ENCODE assay signal across 17 cellular contexts in genomic region chr1:21586222-21586621, GRCh38.
A peak's percentile ranks its signal among the peaks of the same experiment; 100 is the strongest.
DNase-seq lines count a peak whose midpoint lies in the region; ATAC-seq and TF ChIP-seq lines count a peak whose summit lies in the region.
"Had no signal": no experiment of that assay in that cellular context is flagged by ENCODE, and none has a peak within 500 bp of the region (broad histone marks: within the 10 kb centered on the region; RNA-seq: fewer than 3 reads in every experiment).

No MANE protein-coding gene starts in this region.

- no TSS peak for BruUV-seq in IMR-90 (replicated peaks; lab: Mats Ljungman, UMichigan)

- H3K27ac ChIP-seq in IMR-90 (ENCODE audit: insufficient read depth, low read length) (no peak overlapping the region; the same call in 1 of the 2 replicates), neuronal stem cell (replicated peaks; ENCODE audit: low read length) (no peak overlapping the region)
- H3K27ac ChIP-seq: cardiac muscle cell, gastroesophageal sphincter, tibial artery had no signal

- H4K91ac ChIP-seq in IMR-90 (ENCODE audit: insufficient read depth, low read depth, low read length) = peak overlapping the region; percentile 60
- no peak overlapping the region for H4K91ac ChIP-seq in neuronal stem cell (ENCODE audit: low read depth, low read length, poor library complexity)

- no peak overlapping the region for H4K5ac ChIP-seq in IMR-90 (ENCODE audit: low read depth, low read length)

- in situ Hi-C loops in IMR-90 (cut with MboI; ENCODE audit: low sequenced_read_pairs) = loop anchor here (5.0 kb wide), 1 partner anchor 354 kb away; no protein-coding TSS in a partner anchor

- no peak overlapping the region for H3K4me3 ChIP-seq in IMR-90 (ENCODE audit: insufficient read depth, low read depth, low read length)
- H3K4me3 ChIP-seq in neuronal stem cell (ENCODE audit: low read length in 2 of 2) = no peak overlapping the region
- H3K4me3 ChIP-seq: cardiac muscle cell, gastroesophageal sphincter, tibial artery had no signal

- H4K20me1 ChIP-seq in IMR-90 (ENCODE audit: insufficient read depth, low read length) = no peaks in the 10 kb centered on the region

- no peak for TF ChIP-seq RAD21 in IMR-90 (IDR thresholded peaks at IDR 0.05; ENCODE audit: low read length)

- WGBS in IMR-90 (ENCODE audit: extremely low coverage in 2 of 2, insufficient read length in 1 of 2), 2 experiments = 18% methylated on average over 3 of the region's 12 CpGs; no CpG with 5 or more reads in 1 of the 2 experiments
- WGBS in neuronal stem cell (ENCODE audit: extremely low coverage in 2 of 2, insufficient read length in 2 of 2, insufficient replicate concordance in 1 of 2), 2 donors = no CpG with 5 or more reads among the region's 12 CpGs

- H2BK20ac ChIP-seq in IMR-90 (ENCODE audit: low read depth, low read length) = peak overlapping the region; percentile 54; the same call in 1 of the 2 replicates

- POLR2A ChIA-PET in IMR-90 (lab: Charles Lee; ENCODE audit: unreplicated experiment) = no interaction called here

- H3K9ac ChIP-seq in IMR-90 (ENCODE audit: low read depth, low read length) = no peak overlapping the region
- no peak overlapping the region for H3K9ac ChIP-seq in neuronal stem cell (ENCODE audit: low read depth, low read length, poor library complexity)

- TF ChIP-seq POLR2A in IMR-90 (IDR thresholded peaks at IDR 0.05; ENCODE audit: low read depth, low read length) = no peak

- peak overlapping the region; percentile 77 for H3K4ac ChIP-seq in IMR-90 (ENCODE audit: low read depth, low read length)
- no peak overlapping the region for H3K4ac ChIP-seq in neuronal stem cell (ENCODE audit: low read length)

- H4K8ac ChIP-seq in IMR-90 (ENCODE audit: low read depth in 2 of 2, low read length in 2 of 2) (peak overlapping the region; percentile 25 to 29; a peak in 3 of 4 replicates), neuronal stem cell (ENCODE audit: low read depth, low read length) (no peak overlapping the region)

- H3K36me3 ChIP-seq in IMR-90 (ENCODE audit: control insufficient read depth, insufficient read depth, low read length) = no peaks in the 10 kb centered on the region
- no peaks in the 10 kb centered on the region for H3K36me3 ChIP-seq in neuronal stem cell (replicated peaks in 1 of 2; ENCODE audit: control insufficient read depth in 2 of 2, insufficient read depth in 2 of 2, low read length in 2 of 2)
- H3K36me3 ChIP-seq: cardiac muscle cell, gastroesophageal sphincter, tibial artery had no signal

- H2AFZ ChIP-seq in IMR-90 (replicated peaks; ENCODE audit: low read length, poor library complexity) (peak overlapping the region; percentile 73), neuronal stem cell (ENCODE audit: low read length) (peak overlapping the region; percentile 61)

- peak overlapping the region; percentile 31 for H2AK9ac ChIP-seq in IMR-90 (replicated peaks; ENCODE audit: low read depth, low read length, poor library complexity)

- dilution Hi-C loops in IMR-90 (cut with HindIII; ENCODE audit: low sequenced_read_pairs, unreplicated experiment) = no loop called here

- peak overlapping the region; percentile 61 for H2AK5ac ChIP-seq in IMR-90 (ENCODE audit: low read depth, low read length)
- peak overlapping the region; percentile 40 for H2AK5ac ChIP-seq in neuronal stem cell (ENCODE audit: low read depth, low read length)

- H3K4me2 ChIP-seq in IMR-90 (ENCODE audit: low read depth, low read length) (no peak overlapping the region), neuronal stem cell (ENCODE audit: insufficient read depth, low read length, poor library complexity, severe bottlenecking) (no peak overlapping the region)

- peaks cover 7% of the 10 kb centered on the region for H3K4me1 ChIP-seq in IMR-90 (ENCODE audit: control insufficient read depth, insufficient read depth, low read length)
- H3K4me1 ChIP-seq in neuronal stem cell (ENCODE audit: control insufficient read depth in 2 of 2, insufficient read depth in 1 of 2, low read depth in 1 of 2, low read length in 2 of 2) = peaks cover 4 to 29% of the 10 kb centered on the region in 2 donors

- H3K9me1 ChIP-seq in IMR-90 (ENCODE audit: insufficient read depth, low read length) = peaks cover 2% of the 10 kb centered on the region; the same call in 1 of the 2 replicates

- H3K27me3 ChIP-seq in IMR-90 (ENCODE audit: control insufficient read depth, insufficient read depth, low read length) (peaks cover 14% of the 10 kb centered on the region; the same call in 1 of the 2 replicates), neuronal stem cell (ENCODE audit: control insufficient read depth in 3 of 3, insufficient read depth in 3 of 3, low read depth in 1 of 3, low read length in 3 of 3) (peaks cover 0 to 58% (median 5%) of the 10 kb centered on the region in 3 experiments)
- H3K27me3 ChIP-seq: cardiac muscle cell had no signal

- no peak overlapping the region for H3K18ac ChIP-seq in IMR-90 (ENCODE audit: low read depth, low read length)
- peak overlapping the region; percentile 87 for H3K18ac ChIP-seq in neuronal stem cell (ENCODE audit: low read length)

- no peak overlapping the region for H3K56ac ChIP-seq in IMR-90 (ENCODE audit: extremely low read depth, insufficient read depth, low read length)

- CTCF ChIA-PET in IMR-90 (lab: Yijun Ruan, JAX) = no interaction called here

- peak overlapping the region; percentile 67 for H2BK120ac ChIP-seq in IMR-90 (ENCODE audit: low read depth, low read length)
- H2BK120ac ChIP-seq in neuronal stem cell (ENCODE audit: low read depth, low read length) = no peak overlapping the region

- H3K9me3 ChIP-seq in IMR-90 (ENCODE audit: control insufficient read depth, insufficient read depth, low read length) (no peaks in the 10 kb centered on the region), neuronal stem cell (replicated peaks in 1 of 2; ENCODE audit: control insufficient read depth in 2 of 2, insufficient read depth in 1 of 2, low read depth in 1 of 2, low read length in 2 of 2) (no peaks in the 10 kb centered on the region)
- H3K9me3 ChIP-seq: gastroesophageal sphincter, tibial artery had no signal

- intact Hi-C loops in IMR-90 (cut with micrococcal nuclease) = loop anchor here (5.0 kb wide), 1 partner anchor 49 kb away; no protein-coding TSS in a partner anchor

- 0 out of 2 replicates have a peak overlapping the region, but pooled peaks have one; percentile 64 for H3K14ac ChIP-seq in IMR-90 (replicated peaks; ENCODE audit: low read depth, low read length)
- peak overlapping the region; percentile 67 for H3K14ac ChIP-seq in neuronal stem cell (ENCODE audit: low read length)

- peak overlapping the region; percentile 16; the same call in 1 of the 3 replicates for H2BK15ac ChIP-seq in IMR-90 (ENCODE audit: low read depth, low read length)
- H2BK15ac ChIP-seq in neuronal stem cell (ENCODE audit: low read length) = no peak overlapping the region

- no peak overlapping the region for H2BK12ac ChIP-seq in neuronal stem cell (ENCODE audit: low read length)

- DNase-seq in D341Med (ENCODE audit: low spot score) (peak; percentile 91), IMR-90 (no peak), ecto neural progenitor cell (ENCODE audit: low spot score) (peak; percentile 81), neuronal stem cell (ENCODE audit: low spot score) (no peak), NCI-H526 (lab: John Stamatoyannopoulos, UW) (no peak), amygdala (lab: John Stamatoyannopoulos, UW) (no peak), NCI-H510A treated with DMSO at 0.1 percent for 48 hours (lab: John Stamatoyannopoulos, UW) (no peak)
- DNase-seq: activated CD4-positive, alpha-beta T cell treated with anti-CD3 and anti-CD28 coated beads for 48 hours; COR-L47; NCI-H1694; NCI-H2227 treated with DMSO at 0.1 percent for 48 hours; stimulated activated naive CD4-positive, alpha-beta T cell treated with Interleukin-2 at 50 U/mL for 16 hours; T-helper 1 cell had no signal

- TF ChIP-seq CTCF in IMR-90 (conservative IDR thresholded peaks at IDR 0.05; ENCODE audit: low read depth, low read length) = no peak

- H3K23ac ChIP-seq in IMR-90 (ENCODE audit: low read depth, low read length) (0 out of 2 replicates have a peak overlapping the region, but pooled peaks have one; percentile 43), neuronal stem cell (ENCODE audit: low read depth, low read length, poor library complexity) (no peak overlapping the region)

- H2BK5ac ChIP-seq in IMR-90 (ENCODE audit: low read depth, low read length, poor library complexity, severe bottlenecking) = peak overlapping the region; percentile 2
- no peak overlapping the region for H2BK5ac ChIP-seq in neuronal stem cell (ENCODE audit: low read length)

- ATAC-seq in IMR-90 (ENCODE audit: low read depth) = no peak
- ATAC-seq in HG03097 (IDR thresholded peaks at IDR 0.05; ENCODE audit: low FRiP score, unreplicated experiment) = no peak

- H3K79me1 ChIP-seq in IMR-90 (ENCODE audit: low read depth in 1 of 2, low read length in 2 of 2) (no peaks in the 10 kb centered on the region), neuronal stem cell (ENCODE audit: low read depth, low read length) (no peaks in the 10 kb centered on the region)

TF ChIP-seq in IMR-90, 13 proteins besides CTCF, POLR2A, EP300 and RAD21 (continues in another document):
- TF ChIP-seq CEBPB (IDR thresholded peaks at IDR 0.05; ENCODE audit: low read depth, low read length) (no peak), CHD1 (IDR thresholded peaks at IDR 0.05; ENCODE audit: low read depth, low read length) (no peak), SMC3 (IDR thresholded peaks at IDR 0.05; ENCODE audit: low read depth, low read length) (no peak), MXI1 (IDR thresholded peaks at IDR 0.05; ENCODE audit: borderline replicate concordance, low read depth, low read length) (no peak), BHLHE40 (IDR thresholded peaks at IDR 0.05; ENCODE audit: low read depth, low read length) (no peak), RCOR1 (IDR thresholded peaks at IDR 0.05; ENCODE audit: insufficient replicate concordance, low read length) (no peak)
- TF ChIP-seq, protein P1, sequence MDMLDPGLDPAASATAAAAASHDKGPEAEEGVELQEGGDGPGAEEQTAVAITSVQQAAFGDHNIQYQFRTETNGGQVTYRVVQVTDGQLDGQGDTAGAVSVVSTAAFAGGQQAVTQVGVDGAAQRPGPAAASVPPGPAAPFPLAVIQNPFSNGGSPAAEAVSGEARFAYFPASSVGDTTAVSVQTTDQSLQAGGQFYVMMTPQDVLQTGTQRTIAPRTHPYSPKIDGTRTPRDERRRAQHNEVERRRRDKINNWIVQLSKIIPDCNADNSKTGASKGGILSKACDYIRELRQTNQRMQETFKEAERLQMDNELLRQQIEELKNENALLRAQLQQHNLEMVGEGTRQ (IDR thresholded peaks at IDR 0.05; ENCODE audit: low read depth, low read length) = no peak
- TF ChIP-seq, protein P2, sequence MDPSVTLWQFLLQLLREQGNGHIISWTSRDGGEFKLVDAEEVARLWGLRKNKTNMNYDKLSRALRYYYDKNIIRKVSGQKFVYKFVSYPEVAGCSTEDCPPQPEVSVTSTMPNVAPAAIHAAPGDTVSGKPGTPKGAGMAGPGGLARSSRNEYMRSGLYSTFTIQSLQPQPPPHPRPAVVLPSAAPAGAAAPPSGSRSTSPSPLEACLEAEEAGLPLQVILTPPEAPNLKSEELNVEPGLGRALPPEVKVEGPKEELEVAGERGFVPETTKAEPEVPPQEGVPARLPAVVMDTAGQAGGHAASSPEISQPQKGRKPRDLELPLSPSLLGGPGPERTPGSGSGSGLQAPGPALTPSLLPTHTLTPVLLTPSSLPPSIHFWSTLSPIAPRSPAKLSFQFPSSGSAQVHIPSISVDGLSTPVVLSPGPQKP (IDR thresholded peaks at IDR 0.05; ENCODE audit: borderline replicate concordance, low read depth, low read length) = no peak

Comparison
In these comparisons a context has a peak if more than half of its experiments do, and no peak if none do; other contexts are left out.
1. DNase-seq: peak in D341Med (single experiment) and ecto neural progenitor cell (single experiment); none in IMR-90 (single experiment), neuronal stem cell (single experiment), NCI-H526 (0 of 2), amygdala (0 of 56) and NCI-H510A treated with DMSO at 0.1 percent for 48 hours (single experiment).